In genomic region chr1:50873458-50874187, GRCh38 we compare ENCODE assay signal across 8 cellular contexts.
DNase-seq lines count a peak whose midpoint lies in the region; ATAC-seq and TF ChIP-seq lines count a peak whose summit lies in the region.

No MANE protein-coding gene starts in this region.

- H3K27me3 ChIP-seq in colonic mucosa, result no peaks in the 10 kb centered on the region

- peak overlapping the region; percentile 73 for H3K4me3 Mint-ChIP-seq in activated B cell treated with CpG ODN at 0.5 μM for 24 hours

- no peaks in the 10 kb centered on the region for H3K9me3 Mint-ChIP-seq in activated B cell treated with CpG ODN at 0.5 μM for 24 hours

- no peaks in the 10 kb centered on the region for H3K36me3 Mint-ChIP-seq in activated B cell treated with CpG ODN at 0.5 μM for 24 hours (ENCODE audit: low read depth)

- no peak overlapping the region for H3K9ac ChIP-seq in colonic mucosa (ENCODE audit: low read depth in 2 of 2, low read length in 2 of 2)

- H3K4me1 Mint-ChIP-seq in activated B cell treated with CpG ODN at 0.5 μM for 24 hours, result peaks cover 16% of the 10 kb centered on the region

- no peaks in the 10 kb centered on the region for H3K9me3 ChIP-seq in colonic mucosa

- DNase-seq in Right ventricle myocardium superior (peak; percentile 59), cardiac septum (ENCODE audit: low spot score) (no peak), MV-4-11 (lab: John Stamatoyannopoulos, UW) (peak; percentile 95), activated B cell treated with CpG ODN at 0.5 μM for 24 hours (peak; percentile 46), colonic mucosa (peak; percentile 86), lung microvascular endothelial cell (ENCODE audit: low read depth in 2 of 2) (peak; percentile 30 to 69)
- DNase-seq in stimulated activated CD8-positive, alpha-beta memory T cell treated with anti-CD3 and anti-CD28 coated beads, Interleukin-7, amount 100 ng/mL, for 24 hours (ENCODE audit: low read depth), result peak; percentile 45

- POLR2A ChIA-PET in activated B cell treated with CpG ODN at 0.5 μM for 24 hours (lab: Charles Lee), result interaction anchor here (1.3 kb wide), 1 partner anchor 318 kb away, joined by 3 read pairs; no protein-coding TSS in a partner anchor

- CTCF ChIA-PET in activated B cell treated with CpG ODN at 0.5 μM for 24 hours (lab: Charles Lee), result interaction anchor here (0.6 to 6.7 kb wide), 23 partner anchors 10 to 463 kb away, joined by 3 to 106 read pairs (median 3); no protein-coding TSS in a partner anchor

- intact Hi-C loops in Right ventricle myocardium superior (cut with DNase I), result no loop called here
- intact Hi-C loops in cardiac septum (cut with DNase I), result no loop called here
- intact Hi-C loops in activated B cell treated with CpG ODN at 0.5 μM for 24 hours (cut with micrococcal nuclease), result loop anchor here (1.0 to 5.0 kb wide), 7 partner anchors 56 to 424 kb away; no protein-coding TSS in a partner anchor
- intact Hi-C loops in colonic mucosa (cut with DNase I), result no loop called here

- H3K27me3 Mint-ChIP-seq in activated B cell treated with CpG ODN at 0.5 μM for 24 hours, result no peaks in the 10 kb centered on the region

- peak overlapping the region; percentile 32 for H3K27ac Mint-ChIP-seq in activated B cell treated with CpG ODN at 0.5 μM for 24 hours

- H3K36me3 ChIP-seq in colonic mucosa, result no peaks in the 10 kb centered on the region

- TF ChIP-seq CTCF in activated B cell treated with CpG ODN at 0.5 μM for 24 hours (IDR thresholded peaks at IDR 0.05) (peak; percentile 87), colonic mucosa (IDR thresholded peaks at IDR 0.05) (peak; percentile 42)

- no peak overlapping the region for H3K27ac ChIP-seq in colonic mucosa

- ATAC-seq in Right ventricle myocardium superior (ENCODE audit: poor library complexity) (peak; percentile 49), HG02642 (IDR thresholded peaks at IDR 0.05; ENCODE audit: poor library complexity, unreplicated experiment) (peak; percentile 95), activated B cell treated with CpG ODN at 0.5 μM for 24 hours (ENCODE audit: low read depth) (peak; percentile 89)

- no peak overlapping the region for H3K4me3 ChIP-seq in colonic mucosa

- H3K4me1 ChIP-seq in colonic mucosa, result no peaks in the 10 kb centered on the region
